Comparison of ENCODE assay signal across 7 cellular contexts in the genomic region with DNA sequence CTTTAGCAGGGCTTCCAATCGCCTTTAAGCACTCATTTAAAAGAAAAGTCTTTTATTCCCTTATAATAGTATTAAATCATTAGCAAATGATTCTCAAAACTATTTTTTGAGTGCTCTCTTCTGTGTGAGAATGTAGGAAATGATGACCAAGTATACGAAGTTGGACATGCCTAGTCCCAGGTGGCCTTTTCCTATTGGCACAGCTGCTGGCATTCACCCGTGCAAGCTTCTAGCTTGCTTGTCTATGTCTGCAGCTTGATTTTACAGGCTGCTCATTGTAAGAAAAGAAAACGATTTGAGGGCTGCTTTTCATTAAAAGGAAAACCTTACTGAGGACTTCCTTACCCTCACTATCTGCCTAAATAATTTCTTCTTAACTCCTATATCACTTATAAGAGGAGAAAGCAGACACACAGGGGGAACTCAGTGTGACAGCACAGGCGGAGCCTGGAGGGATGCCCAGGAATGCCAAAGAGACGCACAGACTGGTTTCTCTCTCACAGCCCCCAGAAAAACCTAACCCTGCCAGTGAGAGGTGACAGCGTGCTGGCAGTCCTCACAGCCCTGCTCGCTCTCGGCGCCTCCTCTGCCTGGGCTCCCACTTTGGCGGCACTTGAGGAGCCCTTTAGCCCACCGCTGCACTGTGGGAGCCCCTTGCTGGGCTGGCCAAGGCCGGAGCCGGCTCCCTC.
A peak's percentile ranks its signal among the peaks of the same experiment; 100 is the strongest.
DNase-seq lines count a peak whose midpoint lies in the region; ATAC-seq and TF ChIP-seq lines count a peak whose summit lies in the region.
"Not testable (repeated sequence)": the region's sequence is repeated elsewhere in the genome, so short reads cannot be mapped to it uniquely, and the experiment has no call there.

No MANE protein-coding gene starts in this region.

- H3K36me3 Mint-ChIP-seq in CD8-positive, alpha-beta memory T cell; activated CD4-positive, alpha-beta memory T cell treated with anti-CD3 and anti-CD28 coated beads, Interleukin-2, amount 10 ng/mL, durations not matched to agents 7 days and 5 days (ENCODE audit: low read depth); central memory CD8-positive, alpha-beta T cell (ENCODE audit: insufficient read depth): not testable (repeated sequence)

- not testable (repeated sequence) for H2AFZ ChIP-seq in OCI-LY7 (ENCODE audit: low read length)

- CTCF ChIA-PET in CD8-positive, alpha-beta memory T cell (lab: Charles Lee), result interaction anchor here (0.9 to 2.3 kb wide), 6 partner anchors 9 to 466 kb away, joined by 3 to 15 read pairs (median 7); partner anchors contain the start of gene ETV6
- CTCF ChIA-PET in OCI-LY7 (lab: Charles Lee; ENCODE audit: unreplicated experiment), result not testable (repeated sequence)
- CTCF ChIA-PET in activated CD4-positive, alpha-beta memory T cell treated with anti-CD3 and anti-CD28 coated beads, Interleukin-2, amount 10 ng/mL, durations not matched to agents 7 days and 5 days (lab: Charles Lee), result interaction anchor here (0.9 to 1.7 kb wide), 5 partner anchors 8 to 489 kb away, joined by 3 to 8 read pairs (median 4); no protein-coding TSS in a partner anchor

- not testable (repeated sequence) for H3K9me2 ChIP-seq in OCI-LY7 (ENCODE audit: insufficient read depth, low read length)

- not testable (repeated sequence) for H3K79me2 ChIP-seq in OCI-LY7 (ENCODE audit: insufficient read depth, low read depth, low read length)

- peaks cover 39 to 46% (median 40%) of the 10 kb centered on the region in 3 donors for H3K4me1 Mint-ChIP-seq in CD8-positive, alpha-beta memory T cell
- H3K4me1 Mint-ChIP-seq in activated CD4-positive, alpha-beta memory T cell treated with anti-CD3 and anti-CD28 coated beads, Interleukin-2, amount 10 ng/mL, durations not matched to agents 7 days and 5 days, result peaks cover 33% of the 10 kb centered on the region
- H3K4me1 Mint-ChIP-seq in central memory CD8-positive, alpha-beta T cell, result peaks cover 13% of the 10 kb centered on the region

- not testable (repeated sequence) for H3K27me3 ChIP-seq in CD8-positive, alpha-beta memory T cell (ENCODE audit: insufficient read depth, low read length, poor library complexity, severe bottlenecking); psoas muscle (ENCODE audit: insufficient read depth in 3 of 3, low read length in 2 of 3)

- H3K4me1 ChIP-seq in CD8-positive, alpha-beta memory T cell (ENCODE audit: insufficient read depth, low read length), result peaks cover 53% of the 10 kb centered on the region
- H3K4me1 ChIP-seq in OCI-LY7 (ENCODE audit: insufficient read depth, low read length, poor library complexity, severe bottlenecking), result peaks cover 21% of the 10 kb centered on the region
- not testable (repeated sequence) for H3K4me1 ChIP-seq in psoas muscle

- H3K4me3 Mint-ChIP-seq in CD8-positive, alpha-beta memory T cell, result peak overlapping the region in 4 of 7 donors; percentile 8 to 88 (median 70)
- H3K4me3 Mint-ChIP-seq in activated CD4-positive, alpha-beta memory T cell treated with anti-CD3 and anti-CD28 coated beads, Interleukin-2, amount 10 ng/mL, durations not matched to agents 7 days and 5 days; central memory CD8-positive, alpha-beta T cell: not testable (repeated sequence)

- POLR2A ChIA-PET in CD8-positive, alpha-beta memory T cell (lab: Charles Lee), result interaction anchor here (0.6 to 0.8 kb wide), 3 partner anchors 376 to 1334 kb away, joined by 3 to 4 read pairs (median 4); partner anchors contain the start of genes GABARAPL1 and SMIM10L1
- POLR2A ChIA-PET in OCI-LY7 (lab: Charles Lee), result not testable (repeated sequence)
- POLR2A ChIA-PET in activated CD4-positive, alpha-beta memory T cell treated with anti-CD3 and anti-CD28 coated beads, Interleukin-2, amount 10 ng/mL, durations not matched to agents 7 days and 5 days (lab: Charles Lee), result interaction anchor here (0.8 to 2.0 kb wide), 10 partner anchors 9 to 811 kb away, joined by 3 to 16 read pairs (median 8); partner anchors contain the start of genes BCL2L14, BORCS5, ETV6 and SMIM10L1

- H3K27ac ChIP-seq in CD8-positive, alpha-beta memory T cell (ENCODE audit: low read depth, low read length); psoas muscle: not testable (repeated sequence)
- H3K27ac ChIP-seq in KOPT-K1 (ENCODE audit: low read depth, low read length, poor library complexity, severe bottlenecking) (peak overlapping the region; percentile 92), OCI-LY7 (ENCODE audit: low read depth, low read length, poor library complexity, severe bottlenecking) (peak overlapping the region; percentile 42)

- H3K4me2 ChIP-seq in OCI-LY7 (ENCODE audit: low read length), result peak overlapping the region; percentile 74

- intact Hi-C loops in OCI-LY7 (cut with micrococcal nuclease; ENCODE audit: unreplicated experiment); left ventricle myocardium superior (cut with micrococcal nuclease); psoas muscle (cut with DNase I): not testable (repeated sequence)

- peak overlapping the region; percentile 77 to 98 (median 94) for H3K27ac Mint-ChIP-seq in CD8-positive, alpha-beta memory T cell
- peak overlapping the region; percentile 90 for H3K27ac Mint-ChIP-seq in activated CD4-positive, alpha-beta memory T cell treated with anti-CD3 and anti-CD28 coated beads, Interleukin-2, amount 10 ng/mL, durations not matched to agents 7 days and 5 days
- H3K27ac Mint-ChIP-seq in central memory CD8-positive, alpha-beta T cell (ENCODE audit: low read depth), result peak overlapping the region; percentile 89

- not testable (repeated sequence) for H3K9me3 Mint-ChIP-seq in CD8-positive, alpha-beta memory T cell; activated CD4-positive, alpha-beta memory T cell treated with anti-CD3 and anti-CD28 coated beads, Interleukin-2, amount 10 ng/mL, durations not matched to agents 7 days and 5 days; central memory CD8-positive, alpha-beta T cell

- peak overlapping the region; percentile 35 for H3K4me3 ChIP-seq in CD8-positive, alpha-beta memory T cell (ENCODE audit: low read length)
- peak overlapping the region; percentile 29 for H3K4me3 ChIP-seq in OCI-LY7 (ENCODE audit: low read depth, low read length, poor library complexity, severe bottlenecking)
- peak overlapping the region; percentile 15 for H3K4me3 ChIP-seq in psoas muscle

- not testable (repeated sequence) for ATAC-seq in central memory CD8-positive, alpha-beta T cell (replicated peaks; ENCODE audit: extremely low read depth, poor library complexity, severe bottlenecking); psoas muscle
- peak; percentile 96 for ATAC-seq in left ventricle myocardium superior

- H3K27me3 Mint-ChIP-seq in CD8-positive, alpha-beta memory T cell; activated CD4-positive, alpha-beta memory T cell treated with anti-CD3 and anti-CD28 coated beads, Interleukin-2, amount 10 ng/mL, durations not matched to agents 7 days and 5 days; central memory CD8-positive, alpha-beta T cell: not testable (repeated sequence)

- 31 to 49% (median 47%) methylated on average over 11 to 14 of the region's 14 CpGs for WGBS in psoas muscle, 3 donors

- DNase-seq in CD8-positive, alpha-beta memory T cell, result peak in 1 of 5 donors; percentile 2
- DNase-seq in OCI-LY7 (ENCODE audit: low spot score); activated CD4-positive, alpha-beta memory T cell treated with anti-CD3 and anti-CD28 coated beads, Interleukin-2, amount 10 ng/mL, durations not matched to agents 7 days and 5 days; central memory CD8-positive, alpha-beta T cell (ENCODE audit: low spot score in 2 of 2); psoas muscle: not testable (repeated sequence)
- DNase-seq in left ventricle myocardium superior, result peak; percentile 70

- TF ChIP-seq CTCF in OCI-LY7 (conservative IDR thresholded peaks at IDR 0.05; ENCODE audit: low read length); psoas muscle (IDR thresholded peaks at IDR 0.05): not testable (repeated sequence)

- H3K36me3 ChIP-seq in CD8-positive, alpha-beta memory T cell (ENCODE audit: insufficient read depth, low read length); KOPT-K1 (ENCODE audit: insufficient read depth, low read length); OCI-LY7 (ENCODE audit: insufficient read depth, low read length); psoas muscle (ENCODE audit: insufficient read depth in 1 of 2, low read depth in 1 of 2): not testable (repeated sequence)

- BruUV-seq in OCI-LY7 (replicated peaks; lab: Mats Ljungman, UMichigan), result not testable (repeated sequence)

- not testable (repeated sequence) for H3K9me3 ChIP-seq in CD8-positive, alpha-beta memory T cell (ENCODE audit: low read length); KOPT-K1 (ENCODE audit: insufficient read depth, low read length, poor library complexity, severe bottlenecking); OCI-LY7 (ENCODE audit: low read length); psoas muscle

- H4K20me1 ChIP-seq in OCI-LY7 (ENCODE audit: insufficient read depth, low read length), result not testable (repeated sequence)
